Comparison of ENCODE assay signal across 18 cellular contexts in the genomic region with DNA sequence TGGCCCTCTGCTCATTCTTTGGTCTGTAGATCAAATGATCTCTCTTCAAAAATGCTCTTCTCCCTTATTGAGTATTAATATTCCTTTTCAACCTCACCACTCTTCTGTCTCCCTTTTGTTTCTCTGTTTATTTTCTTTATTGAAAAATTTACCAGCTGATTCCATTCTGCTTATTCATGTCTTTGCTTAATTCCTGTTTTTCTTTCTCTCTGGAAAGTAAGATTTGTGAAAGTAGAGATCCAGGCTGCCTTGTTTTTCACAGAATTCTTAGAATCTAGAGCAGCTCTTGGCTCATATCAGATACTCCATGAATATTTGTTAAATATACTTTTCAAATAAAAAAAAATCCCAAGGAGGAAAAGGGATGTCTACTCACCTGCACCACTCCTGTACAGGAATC.
DNase-seq lines count a peak whose midpoint lies in the region; ATAC-seq and TF ChIP-seq lines count a peak whose summit lies in the region.
"Had no signal": no experiment of that assay in that cellular context is flagged by ENCODE, and none has a peak within 500 bp of the region (broad histone marks: within the 10 kb centered on the region; RNA-seq: fewer than 3 reads in every experiment).

No MANE protein-coding gene starts in this region.

- H3K27me3 Mint-ChIP-seq in CD14-positive monocyte (ENCODE audit: low read depth in 3 of 3) (no peaks in the 10 kb centered on the region), Calu3 (ENCODE audit: unreplicated experiment) (no peaks in the 10 kb centered on the region), memory B cell (no peaks in the 10 kb centered on the region)
- no peaks in the 10 kb centered on the region for H3K27me3 Mint-ChIP-seq in activated CD8-positive, alpha-beta T cell treated with anti-CD3 and anti-CD28 coated beads, Interleukin-2, amount 10 ng/mL, durations not matched to agents 7 days and 5 days (ENCODE audit: low read depth)
- H3K27me3 Mint-ChIP-seq: brain had no signal

- no peak overlapping the region for H3K4me3 Mint-ChIP-seq in CD14-positive monocyte
- no peak overlapping the region for H3K4me3 Mint-ChIP-seq in Calu3 (ENCODE audit: low read depth, unreplicated experiment)
- H3K4me3 Mint-ChIP-seq in activated CD8-positive, alpha-beta T cell treated with anti-CD3 and anti-CD28 coated beads, Interleukin-2, amount 10 ng/mL, durations not matched to agents 7 days and 5 days, result no peak overlapping the region
- H3K4me3 Mint-ChIP-seq in memory B cell, result no peak overlapping the region
- H3K4me3 Mint-ChIP-seq: brain had no signal

- POLR2A ChIA-PET in activated CD8-positive, alpha-beta T cell treated with anti-CD3 and anti-CD28 coated beads, Interleukin-2, amount 10 ng/mL, durations not matched to agents 7 days and 5 days (lab: Charles Lee), result no interaction called here

- TF ChIP-seq CTCF in CD14-positive monocyte (IDR thresholded peaks at IDR 0.05) (no peak), Calu3 (IDR thresholded peaks at IDR 0.05; ENCODE audit: unreplicated experiment) (no peak)

- H3K9me3 Mint-ChIP-seq in CD14-positive monocyte, result no peaks in the 10 kb centered on the region
- H3K9me3 Mint-ChIP-seq in Calu3 (ENCODE audit: low read depth, unreplicated experiment), result no peaks in the 10 kb centered on the region
- peaks cover 3% of the 10 kb centered on the region for H3K9me3 Mint-ChIP-seq in activated CD8-positive, alpha-beta T cell treated with anti-CD3 and anti-CD28 coated beads, Interleukin-2, amount 10 ng/mL, durations not matched to agents 7 days and 5 days (ENCODE audit: insufficient read depth)
- H3K9me3 Mint-ChIP-seq in memory B cell, result no peaks in the 10 kb centered on the region
- H3K9me3 Mint-ChIP-seq: brain had no signal

- ATAC-seq in activated CD8-positive, alpha-beta T cell treated with anti-CD3 and anti-CD28 coated beads, Interleukin-2, amount 10 ng/mL, durations not matched to agents 7 days and 5 days, result no peak
- ATAC-seq in memory B cell (ENCODE audit: low read depth) (no peak), HG02763 (IDR thresholded peaks at IDR 0.05; ENCODE audit: unreplicated experiment) (no peak)

- BruUV-seq in Calu3 (replicated peaks; lab: Mats Ljungman, UMichigan), result no TSS peak

- CTCF ChIA-PET in Calu3 (lab: Charles Lee), result no interaction called here
- CTCF ChIA-PET in activated CD8-positive, alpha-beta T cell treated with anti-CD3 and anti-CD28 coated beads, Interleukin-2, amount 10 ng/mL, durations not matched to agents 7 days and 5 days (lab: Charles Lee), result interaction anchor here (1.4 kb wide), 1 partner anchor 117 kb away, joined by 5 read pairs; no protein-coding TSS in a partner anchor

- DNase-seq in CD14-positive monocyte (ENCODE audit: low spot score), result no peak
- no peak for DNase-seq in Calu3
- DNase-seq in activated CD8-positive, alpha-beta T cell treated with anti-CD3 and anti-CD28 coated beads, Interleukin-2, amount 10 ng/mL, durations not matched to agents 7 days and 5 days, result no peak
- DNase-seq in memory B cell (ENCODE audit: low spot score in 2 of 2), result no peak
- DNase-seq in hippocampal formation (lab: John Stamatoyannopoulos, UW), result no peak
- DNase-seq in cortex of kidney (lab: John Stamatoyannopoulos, UW), result no peak
- DNase-seq: activated CD4-positive, CD25-positive, alpha-beta regulatory T cell treated with anti-CD3 and anti-CD28 coated beads, Interleukin-2, amount 50 U/mL, for 72 hours; BE2C; GF-D8; HCEC 1CT; NCI-H1436 treated with DMSO at 0.1 percent for 48 hours; NCI-H774; PC-3; right lobe of liver; stimulated activated naive CD4-positive, alpha-beta T cell treated with Interleukin-2 at 50 U/mL for 16 hours; transverse colon had no signal

- H3K27ac Mint-ChIP-seq in CD14-positive monocyte, result peak overlapping the region; percentile 67 to 95 (median 86)
- H3K27ac Mint-ChIP-seq in Calu3 (ENCODE audit: unreplicated experiment), result peak overlapping the region; percentile 37
- H3K27ac Mint-ChIP-seq in activated CD8-positive, alpha-beta T cell treated with anti-CD3 and anti-CD28 coated beads, Interleukin-2, amount 10 ng/mL, durations not matched to agents 7 days and 5 days, result peak overlapping the region; percentile 39
- H3K27ac Mint-ChIP-seq in memory B cell, result peak overlapping the region; percentile 90
- H3K27ac Mint-ChIP-seq: brain had no signal

- peaks cover 36 to 43% of the 10 kb centered on the region in 2 donors for H3K36me3 Mint-ChIP-seq in CD14-positive monocyte
- H3K36me3 Mint-ChIP-seq in Calu3 (ENCODE audit: insufficient read depth, unreplicated experiment), result peaks cover 5% of the 10 kb centered on the region
- H3K36me3 Mint-ChIP-seq in activated CD8-positive, alpha-beta T cell treated with anti-CD3 and anti-CD28 coated beads, Interleukin-2, amount 10 ng/mL, durations not matched to agents 7 days and 5 days (ENCODE audit: low read depth), result peaks cover 88% of the 10 kb centered on the region
- peaks cover 41% of the 10 kb centered on the region for H3K36me3 Mint-ChIP-seq in memory B cell

- H3K4me1 Mint-ChIP-seq in CD14-positive monocyte (peaks cover 60% of the 10 kb centered on the region), Calu3 (ENCODE audit: low read depth, unreplicated experiment) (peaks cover 46% of the 10 kb centered on the region), memory B cell (peaks cover 21% of the 10 kb centered on the region)
- peaks cover 51% of the 10 kb centered on the region for H3K4me1 Mint-ChIP-seq in activated CD8-positive, alpha-beta T cell treated with anti-CD3 and anti-CD28 coated beads, Interleukin-2, amount 10 ng/mL, durations not matched to agents 7 days and 5 days (ENCODE audit: low read depth)

- intact Hi-C loops in CD14-positive monocyte (cut with micrococcal nuclease) (loop anchor here (5.0 kb wide), 2 partner anchors 37 to 42 kb away; no protein-coding TSS in a partner anchor), Calu3 (cut with micrococcal nuclease; ENCODE audit: unreplicated experiment) (loop anchor here (10.0 kb wide), 1 partner anchor 120 kb away; no protein-coding TSS in a partner anchor)

Comparison
In these comparisons a context has a peak if more than half of its experiments do, and no peak if none do; other contexts are left out.
1. H3K27ac Mint-ChIP-seq: peak in every context shown above with its lines; median percentile 90 in memory B cell; 86 in CD14-positive monocyte; 39 in activated CD8-positive, alpha-beta T cell treated with anti-CD3 and anti-CD28 coated beads, Interleukin-2, amount 10 ng/mL, durations not matched to agents 7 days and 5 days; 37 in Calu3.